ENCODE assay signal across 26 cellular contexts in the genomic region with DNA sequence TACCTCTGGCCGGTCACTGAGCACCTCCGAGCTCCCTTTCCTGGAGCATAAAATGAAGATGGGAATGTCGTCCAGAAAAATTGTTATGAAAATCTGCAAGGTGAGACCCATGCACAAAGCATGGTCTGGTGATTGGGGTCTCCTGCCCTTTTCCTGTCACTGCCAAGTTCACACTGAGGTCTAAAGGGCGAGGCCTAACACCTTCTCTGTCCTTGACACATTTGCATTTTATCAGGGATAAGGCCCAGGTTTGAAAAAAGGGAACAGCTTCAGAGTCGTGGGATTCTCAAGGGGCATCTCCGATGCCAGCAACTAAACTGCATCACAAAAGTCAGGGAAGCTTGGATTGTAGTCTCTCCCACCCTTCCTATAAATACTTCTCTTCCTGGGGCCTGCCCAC. TPM values are rescaled to one million over a fixed set of nuclear protein-coding genes. Genes with fewer than 3 reads are reported as not detected.
"Had no signal": no experiment of that assay in that cellular context is flagged by ENCODE, and none has a peak within 500 bp of the region (broad histone marks: within the 10 kb centered on the region; RNA-seq: fewer than 3 reads in every experiment).

No MANE protein-coding gene starts in this region.

- DNase-seq: activated CD4-positive, alpha-beta T cell treated with anti-CD3 and anti-CD28 coated beads, Interleukin-2, amount 10 ng/mL, durations not matched to agents 7 days and 5 days; activated CD4-positive, CD25-positive, alpha-beta regulatory T cell treated with anti-CD3 and anti-CD28 coated beads, Interleukin-2, amount 50 U/mL, for 72 hours; activated CD8-positive, alpha-beta T cell treated with anti-CD3 and anti-CD28 coated beads, Interleukin-2, amount 10 ng/mL, durations not matched to agents 7 days and 5 days; brain microvascular endothelial cell; effector memory CD4-positive, alpha-beta T cell; foreskin melanocyte; hippocampal formation; islet precursor cell; left cardiac atrium; nephron progenitor cell; pancreas; psoas muscle; stimulated activated CD4-positive, alpha-beta T cell treated with anti-CD3 and anti-CD28 coated beads, Interleukin-2, amount 100 ng/mL, for 24 hours; stomach; transverse colon; uterus had no signal

- H3K27ac Mint-ChIP-seq: activated CD4-positive, alpha-beta T cell treated with anti-CD3 and anti-CD28 coated beads, Interleukin-2, amount 10 ng/mL, durations not matched to agents 7 days and 5 days; activated CD8-positive, alpha-beta T cell treated with anti-CD3 and anti-CD28 coated beads, Interleukin-2, amount 10 ng/mL, durations not matched to agents 7 days and 5 days; activated T-helper 17 cell treated with anti-CD3 and anti-CD28 coated beads, Interleukin-2, amount 50 U/mL, for 72 hours; memory B cell; nephron progenitor cell; stimulated activated memory B cell treated with anti-CD40 and anti-IgM and Interleukin-4, amounts not matched to agents 10 μg/mL and 1 μg/mL and 100 μg/mL, for 72 hours had no signal

- H3K9me3 ChIP-seq: pancreas, right atrium auricular region, uterus had no signal

- H3K36me3 Mint-ChIP-seq: activated naive CD4-positive, alpha-beta T cell treated with anti-CD3 and anti-CD28 coated beads, Interleukin-2, amount 50 U/mL, for 72 hours; memory B cell had no signal

- H3K36me3 ChIP-seq: ascending aorta, brain microvascular endothelial cell, pancreas, right atrium auricular region, stomach, transverse colon, uterus had no signal

- FAIRE-seq: colon, endothelial cell of umbilical vein, pancreas had no signal

- H3K4me1 Mint-ChIP-seq: activated CD4-positive, alpha-beta T cell treated with anti-CD3 and anti-CD28 coated beads, Interleukin-2, amount 10 ng/mL, durations not matched to agents 7 days and 5 days; activated T-helper 17 cell treated with anti-CD3 and anti-CD28 coated beads, Interleukin-2, amount 50 U/mL, for 72 hours; central memory CD8-positive, alpha-beta T cell; memory B cell; stimulated activated memory B cell treated with anti-CD40 and anti-IgM and Interleukin-4, amounts not matched to agents 10 μg/mL and 1 μg/mL and 100 μg/mL, for 72 hours had no signal

- H3K9me3 Mint-ChIP-seq: activated CD4-positive, alpha-beta T cell treated with anti-CD3 and anti-CD28 coated beads, Interleukin-2, amount 10 ng/mL, durations not matched to agents 7 days and 5 days; activated T-helper 17 cell treated with anti-CD3 and anti-CD28 coated beads, Interleukin-2, amount 50 U/mL, for 72 hours; central memory CD8-positive, alpha-beta T cell had no signal

- H3K27ac ChIP-seq: ascending aorta, brain microvascular endothelial cell, pancreas, psoas muscle, right atrium auricular region, stomach, transverse colon, uterus had no signal

- H3K4me1 ChIP-seq: ascending aorta, pancreas, psoas muscle, right atrium auricular region, stomach, transverse colon, uterus had no signal

- H3K4me3 ChIP-seq: ascending aorta, pancreas, psoas muscle, right atrium auricular region, stomach, transverse colon, uterus had no signal

- ATAC-seq: activated CD8-positive, alpha-beta T cell treated with anti-CD3 and anti-CD28 coated beads, Interleukin-2, amount 10 ng/mL, durations not matched to agents 7 days and 5 days; activated naive CD4-positive, alpha-beta T cell treated with anti-CD3 and anti-CD28 coated beads, Interleukin-2, amount 50 U/mL, for 72 hours; activated T-helper 17 cell treated with anti-CD3 and anti-CD28 coated beads, Interleukin-2, amount 50 U/mL, for 72 hours; esophagus mucosa; left cardiac atrium; pancreas; psoas muscle; stimulated activated memory B cell treated with anti-CD40 and anti-IgM and Interleukin-4, amounts not matched to agents 10 μg/mL and 1 μg/mL and 100 μg/mL, for 72 hours had no signal

- H3K27me3 ChIP-seq: ascending aorta, brain microvascular endothelial cell, pancreas, right atrium auricular region, transverse colon, uterus had no signal

- H3K4me3 Mint-ChIP-seq: activated CD4-positive, alpha-beta T cell treated with anti-CD3 and anti-CD28 coated beads, Interleukin-2, amount 10 ng/mL, durations not matched to agents 7 days and 5 days; activated CD8-positive, alpha-beta T cell treated with anti-CD3 and anti-CD28 coated beads, Interleukin-2, amount 10 ng/mL, durations not matched to agents 7 days and 5 days; activated T-helper 17 cell treated with anti-CD3 and anti-CD28 coated beads, Interleukin-2, amount 50 U/mL, for 72 hours; central memory CD8-positive, alpha-beta T cell; memory B cell; nephron progenitor cell; stimulated activated memory B cell treated with anti-CD40 and anti-IgM and Interleukin-4, amounts not matched to agents 10 μg/mL and 1 μg/mL and 100 μg/mL, for 72 hours had no signal

RNA-seq across cellular contexts. Expression of gene GNAL, which starts 24.7 kb away (rescaled TPM):
- total RNA-seq: activated CD8-positive, alpha-beta T cell treated with anti-CD3 and anti-CD28 coated beads, Interleukin-2, amount 10 ng/mL, durations not matched to agents 7 days and 5 days had no signal
